17 cellular contexts compared by ENCODE assay signal in the genomic region with DNA sequence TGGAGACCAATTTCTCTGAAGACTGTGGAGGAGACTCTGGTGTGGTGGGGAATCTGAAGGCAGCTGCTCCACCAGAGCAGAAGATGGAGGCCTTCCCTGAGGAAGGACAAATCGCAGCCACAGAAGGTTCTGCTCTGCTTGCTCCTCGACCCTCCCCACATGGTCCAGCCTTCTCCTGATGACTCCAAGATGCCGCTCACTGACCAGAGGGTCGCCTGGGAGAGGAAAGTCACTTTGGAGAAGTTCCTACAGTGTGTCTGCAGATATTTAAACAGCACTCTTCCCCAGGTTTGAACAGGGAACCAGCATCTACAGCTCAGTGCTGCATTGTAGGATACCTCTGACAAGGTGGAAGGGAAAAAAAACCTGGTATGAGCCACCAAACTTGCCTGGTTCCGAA. TPM values are rescaled to one million over a fixed set of nuclear protein-coding genes. Genes with fewer than 3 reads are reported as not detected.
DNase-seq lines count a peak whose midpoint lies in the region; ATAC-seq and TF ChIP-seq lines count a peak whose summit lies in the region.
"Had no signal": no experiment of that assay in that cellular context is flagged by ENCODE, and none has a peak within 500 bp of the region (broad histone marks: within the 10 kb centered on the region; RNA-seq: fewer than 3 reads in every experiment).

No MANE protein-coding gene starts in this region.

- POLR2A ChIA-PET in Caco-2 (lab: Charles Lee), result no interaction called here

- no peak for DNase-seq in Caco-2
- DNase-seq in mesothelial cell of epicardium (ENCODE audit: low spot score in 2 of 2, unreplicated experiment in 2 of 2), result no peak
- no peak for DNase-seq in hepatocyte (ENCODE audit: low spot score)
- DNase-seq in superior temporal gyrus (ENCODE audit: extremely low spot score), result no peak
- DNase-seq: 8988T; AML-193; CD8-positive, alpha-beta memory T cell; DMS 273 treated with DMSO at 0.1 percent for 48 hours; DMS79 treated with DMSO at 0.1 percent for 48 hours; GDM1; HCEC 1CT; Kasumi-1 had no signal

- H3K36me3 ChIP-seq in Caco-2 (ENCODE audit: control insufficient read depth, insufficient read depth, low read length), result peaks cover 2% of the 10 kb centered on the region
- no peaks in the 10 kb centered on the region for H3K36me3 ChIP-seq in KOPT-K1 (ENCODE audit: insufficient read depth, low read length)
- no peaks in the 10 kb centered on the region for H3K36me3 ChIP-seq in hepatocyte (replicated peaks; ENCODE audit: insufficient read depth, low read depth)
- H3K36me3 ChIP-seq: BLaER1 had no signal

- H3K4me1 Mint-ChIP-seq in Caco-2 (ENCODE audit: low read depth, unreplicated experiment) (peaks cover 80% of the 10 kb centered on the region), mesothelial cell of epicardium (peaks cover 31% of the 10 kb centered on the region)
- H3K4me1 Mint-ChIP-seq in stimulated activated memory B cell treated with anti-CD40 and anti-IgM and Interleukin-4, amounts not matched to agents 10 μg/mL and 1 μg/mL and 100 μg/mL, for 72 hours, result peaks cover 32% of the 10 kb centered on the region

- no peak for ATAC-seq in stimulated activated memory B cell treated with anti-CD40 and anti-IgM and Interleukin-4, amounts not matched to agents 10 μg/mL and 1 μg/mL and 100 μg/mL, for 72 hours
- no peak for ATAC-seq in GM19397 (IDR thresholded peaks at IDR 0.05; ENCODE audit: unreplicated experiment)

- H3K9me3 Mint-ChIP-seq in Caco-2 (ENCODE audit: unreplicated experiment) (no peaks in the 10 kb centered on the region), mesothelial cell of epicardium (no peaks in the 10 kb centered on the region)
- H3K9me3 Mint-ChIP-seq in stimulated activated memory B cell treated with anti-CD40 and anti-IgM and Interleukin-4, amounts not matched to agents 10 μg/mL and 1 μg/mL and 100 μg/mL, for 72 hours, result no peaks in the 10 kb centered on the region
- H3K9me3 Mint-ChIP-seq: CD8-positive, alpha-beta memory T cell had no signal

- H4K20me1 ChIP-seq in hepatocyte (ENCODE audit: insufficient read depth, poor library complexity, severe bottlenecking), result no peaks in the 10 kb centered on the region
- H4K20me1 ChIP-seq: BLaER1 had no signal

- peaks cover 56% of the 10 kb centered on the region for H3K79me2 ChIP-seq in hepatocyte

- 94% methylated on average over 5 of the region's 5 CpGs for WGBS in hepatocyte (ENCODE audit: low lambda C conversion rate, missing lambda C conversion rate)

- H3K4me3 ChIP-seq in Caco-2 (ENCODE audit: low read depth, low read length) (no peak overlapping the region), hepatocyte (no peak overlapping the region)
- H3K4me3 ChIP-seq: BLaER1 had no signal

- no peak overlapping the region for H3K4me2 ChIP-seq in hepatocyte
- H3K4me2 ChIP-seq: BLaER1 had no signal

- peak overlapping the region; percentile 86 for H3K27ac Mint-ChIP-seq in Caco-2 (ENCODE audit: unreplicated experiment)
- H3K27ac Mint-ChIP-seq in mesothelial cell of epicardium, result peak overlapping the region; percentile 39
- H3K27ac Mint-ChIP-seq in stimulated activated memory B cell treated with anti-CD40 and anti-IgM and Interleukin-4, amounts not matched to agents 10 μg/mL and 1 μg/mL and 100 μg/mL, for 72 hours, result peak overlapping the region; percentile 15

- H3K36me3 Mint-ChIP-seq in Caco-2 (ENCODE audit: insufficient read depth, unreplicated experiment) (peaks cover 96% of the 10 kb centered on the region), mesothelial cell of epicardium (peaks cover 10% of the 10 kb centered on the region)
- no peaks in the 10 kb centered on the region for H3K36me3 Mint-ChIP-seq in stimulated activated memory B cell treated with anti-CD40 and anti-IgM and Interleukin-4, amounts not matched to agents 10 μg/mL and 1 μg/mL and 100 μg/mL, for 72 hours

- H3K4me1 ChIP-seq in Caco-2, result peaks cover 83% of the 10 kb centered on the region
- peaks cover 40% of the 10 kb centered on the region for H3K4me1 ChIP-seq in hepatocyte (ENCODE audit: insufficient read depth)

- H3K27ac ChIP-seq in KOPT-K1 (ENCODE audit: low read depth, low read length, poor library complexity, severe bottlenecking) (peak overlapping the region; percentile 3), hepatocyte (no peak overlapping the region)
- H3K27ac ChIP-seq: BLaER1 had no signal

- CTCF ChIA-PET in Caco-2 (lab: Charles Lee), result interaction anchor here (0.5 to 0.7 kb wide), 2 partner anchors 55 to 77 kb away, joined by 3 read pairs; no protein-coding TSS in a partner anchor

- H3K27me3 Mint-ChIP-seq in Caco-2 (ENCODE audit: insufficient read depth, unreplicated experiment) (no peaks in the 10 kb centered on the region), mesothelial cell of epicardium (ENCODE audit: low read depth) (no peaks in the 10 kb centered on the region)
- H3K27me3 Mint-ChIP-seq in stimulated activated memory B cell treated with anti-CD40 and anti-IgM and Interleukin-4, amounts not matched to agents 10 μg/mL and 1 μg/mL and 100 μg/mL, for 72 hours, result no peaks in the 10 kb centered on the region
- H3K27me3 Mint-ChIP-seq: CD8-positive, alpha-beta memory T cell had no signal

- peak overlapping the region; percentile 21 for H3K4me3 Mint-ChIP-seq in Caco-2 (ENCODE audit: unreplicated experiment)
- no peak overlapping the region for H3K4me3 Mint-ChIP-seq in mesothelial cell of epicardium
- H3K4me3 Mint-ChIP-seq in stimulated activated memory B cell treated with anti-CD40 and anti-IgM and Interleukin-4, amounts not matched to agents 10 μg/mL and 1 μg/mL and 100 μg/mL, for 72 hours, result no peak overlapping the region
- H3K4me3 Mint-ChIP-seq: CD8-positive, alpha-beta memory T cell had no signal

- H3K27me3 ChIP-seq in Caco-2 (replicated peaks; ENCODE audit: control insufficient read depth, insufficient read depth, low read length) (no peaks in the 10 kb centered on the region), hepatocyte (no peaks in the 10 kb centered on the region)
- H3K27me3 ChIP-seq: BLaER1 had no signal

- H3K9me2 ChIP-seq in hepatocyte (replicated peaks; ENCODE audit: insufficient read depth), result no peaks in the 10 kb centered on the region

- no TSS peak for BruUV-seq in Caco-2 (replicated peaks; lab: Mats Ljungman, UMichigan)

- H3K9me3 ChIP-seq in Caco-2, result no peaks in the 10 kb centered on the region
- no peaks in the 10 kb centered on the region for H3K9me3 ChIP-seq in KOPT-K1 (ENCODE audit: insufficient read depth, low read length, poor library complexity, severe bottlenecking)
- H3K9me3 ChIP-seq in hepatocyte (ENCODE audit: low read depth), result no peaks in the 10 kb centered on the region
- H3K9me3 ChIP-seq: BLaER1 had no signal

- no peak for TF ChIP-seq CTCF in Caco-2 (IDR thresholded peaks at IDR 0.05; ENCODE audit: insufficient read depth in 1 of 2, low read depth in 1 of 2, low read length in 1 of 2, severe bottlenecking in 1 of 2, unreplicated experiment in 1 of 2)
- TF ChIP-seq CTCF in mesothelial cell of epicardium (IDR thresholded peaks at IDR 0.05; ENCODE audit: unreplicated experiment), result no peak
- TF ChIP-seq CTCF in hepatocyte (IDR thresholded peaks at IDR 0.05; ENCODE audit: poor library complexity), result no peak

- intact Hi-C loops in Caco-2 (cut with micrococcal nuclease; ENCODE audit: unreplicated experiment), result no loop called here

- no peak overlapping the region for H2AFZ ChIP-seq in hepatocyte

RNA-seq across cellular contexts. Expression of a gene that starts 21.0 kb away (rescaled TPM):
- total RNA-seq in Caco-2 (2022), result 70.9 and 71.4 TPM in 2 replicates
- total RNA-seq in mesothelial cell of epicardium, result 76.8 to 90.7 TPM (median 86.6 TPM) in 3 replicates
- 54.5 and 62.1 TPM in 2 replicates for total RNA-seq in hepatocyte
- polyA plus RNA-seq in hepatocyte, result 91.3 and 108 TPM in 2 replicates

RNA-seq across cellular contexts. Expression of a gene that starts 44.3 kb away (rescaled TPM):
- total RNA-seq in Caco-2 (2022) (84.2 and 87.1 TPM in 2 replicates), mesothelial cell of epicardium (38.7 to 40.3 TPM (median 39.0 TPM) in 3 replicates), hepatocyte (6.5 and 10.1 TPM in 2 replicates)
- 7.9 and 12.4 TPM in 2 replicates for polyA plus RNA-seq in hepatocyte

RNA-seq across cellular contexts. Expression of a gene that starts 44.4 kb away (rescaled TPM):
- 6.0 and 7.4 TPM in 2 replicates for total RNA-seq in Caco-2 (2022)
- total RNA-seq in mesothelial cell of epicardium, result 87.2 to 88.8 TPM (median 88.4 TPM) in 3 replicates
- total RNA-seq in hepatocyte, result 10.0 and 15.4 TPM in 2 replicates
- polyA plus RNA-seq in hepatocyte, result 17.8 and 19.0 TPM in 2 replicates
- total RNA-seq: H4 had no signal

Comparison
In these comparisons a context has a peak if more than half of its experiments do, and no peak if none do; other contexts are left out.
1. H3K27ac Mint-ChIP-seq: peak in every context shown above with its lines; median percentile 86 in Caco-2; 39 in mesothelial cell of epicardium; 15 in stimulated activated memory B cell treated with anti-CD40 and anti-IgM and Interleukin-4, amounts not matched to agents 10 μg/mL and 1 μg/mL and 100 μg/mL, for 72 hours.